Comparison of ENCODE assay signal across 7 cellular contexts in genomic region chr14:86794689-86795088, GRCh38.
"Had no signal": no experiment of that assay in that cellular context is flagged by ENCODE, and none has a peak within 500 bp of the region (broad histone marks: within the 10 kb centered on the region; RNA-seq: fewer than 3 reads in every experiment).

No MANE protein-coding gene starts in this region.

- H3K4me3 ChIP-seq: K562 had no signal

- H3K27ac ChIP-seq: HL-60, KMS-11 had no signal

- H3K4me1 Mint-ChIP-seq: IgD-negative memory B cell had no signal

- DNase-seq: KBM-7, KG1 had no signal

- H3K36me3 Mint-ChIP-seq: IgD-negative memory B cell had no signal

- H3K27ac Mint-ChIP-seq: IgD-negative memory B cell had no signal

- H3K4me2 ChIP-seq: KMS-11 had no signal

- ATAC-seq: K562 had no signal

- H3K27me3 Mint-ChIP-seq: IgD-negative memory B cell had no signal

- H3K4me3 Mint-ChIP-seq: IgD-negative memory B cell had no signal

- H3K9ac ChIP-seq: KMS-11 had no signal

- FAIRE-seq: HTR-8/SVneo, K562 had no signal
